Comparison of ENCODE assay signal across 33 cellular contexts in genomic region chr1:232893481-232894313, GRCh38. TPM values are rescaled to one million over a fixed set of nuclear protein-coding genes. Genes with fewer than 3 reads are reported as not detected.
DNase-seq lines count a peak whose midpoint lies in the region; FAIRE-seq and TF ChIP-seq lines count a peak whose summit lies in the region.
"Had no signal": no experiment of that assay in that cellular context is flagged by ENCODE, and none has a peak within 500 bp of the region (broad histone marks: within the 10 kb centered on the region; RNA-seq: fewer than 3 reads in every experiment).

No MANE protein-coding gene starts in this region.

- H3K4me1 ChIP-seq in BE2C (peaks cover 5% of the 10 kb centered on the region; the same call in 1 of the 2 replicates), uterus (no peaks in the 10 kb centered on the region)
- H3K4me1 ChIP-seq: Caco-2 had no signal

- H3K27ac ChIP-seq in uterus: no peak overlapping the region
- H3K27ac ChIP-seq: HL-60, SJSA1 had no signal

- intact Hi-C loops in uterus (cut with DNase I; ENCODE audit: low total_unique reads): no loop called here

- DNase-seq in BE2C: peak; percentile 34
- peak; percentile 65 for DNase-seq in RCC 7860 (ENCODE audit: low spot score)
- no peak for DNase-seq in chondrocyte (ENCODE audit: low spot score)
- DNase-seq in uterus: no peak
- DNase-seq in activated gamma-delta T cell (lab: John Stamatoyannopoulos, UW): no peak
- DNase-seq in ureter (ENCODE audit: low spot score): no peak
- DNase-seq in ecto neural progenitor cell (ENCODE audit: low spot score): no peak
- DNase-seq: AML-193; C1 segment of cervical spinal cord; Caco-2; CD8-positive, alpha-beta T cell; DMS 273 treated with DMSO at 0.1 percent for 48 hours; DMS79; GF-D8; HCEC 1CT; Karpas-422; NCI-H1105; NCI-H1436 treated with DMSO at 0.1 percent for 48 hours; NCI-H187 treated with DMSO at 0.1 percent for 48 hours; NCI-H2171 treated with DMSO at 0.1 percent for 48 hours; NCI-H345; NCI-H510A treated with DMSO at 0.1 percent for 48 hours; NCI-H82; NK-92 treated with Interleukin-12 subunit alpha and Interleukin-12 subunit beta, amount 100 ng/mL, for 24 hours; PC-3; Right ventricle myocardium superior; RPMI8226 had no signal

- H3K9me3 Mint-ChIP-seq in chondrocyte (ENCODE audit: low read depth): peaks cover 22% of the 10 kb centered on the region
- H3K9me3 Mint-ChIP-seq in nephron: peaks cover 18% of the 10 kb centered on the region

- TF ChIP-seq CTCF in BE2C (IDR thresholded peaks at IDR 0.05; ENCODE audit: low read depth, low read length) (no peak), chondrocyte (IDR thresholded peaks at IDR 0.05) (no peak), nephron (IDR thresholded peaks at IDR 0.05; ENCODE audit: unreplicated experiment in 3 of 3) (no peak), uterus (IDR thresholded peaks at IDR 0.05) (no peak)

- H3K27me3 Mint-ChIP-seq in chondrocyte (ENCODE audit: low read depth) (peaks cover 2% of the 10 kb centered on the region), nephron (ENCODE audit: low read depth) (peaks cover 6% of the 10 kb centered on the region)

- TF ChIP-seq POLR2A in uterus (IDR thresholded peaks at IDR 0.05): no peak

- H3K9me3 ChIP-seq in BE2C (peaks cover 6% of the 10 kb centered on the region), uterus (no peaks in the 10 kb centered on the region)
- H3K9me3 ChIP-seq: SJSA1 had no signal

- H3K4me3 ChIP-seq in BE2C (ENCODE audit: low read depth, low read length) (no peak overlapping the region), uterus (no peak overlapping the region)
- H3K4me3 ChIP-seq: SJSA1 had no signal

- H3K4me3 Mint-ChIP-seq in chondrocyte (ENCODE audit: unreplicated experiment): no peak overlapping the region
- no peak overlapping the region for H3K4me3 Mint-ChIP-seq in nephron
- H3K4me3 Mint-ChIP-seq: CD8-positive, alpha-beta T cell had no signal

- H3K27ac Mint-ChIP-seq in chondrocyte (ENCODE audit: unreplicated experiment): peak overlapping the region; percentile 12
- H3K27ac Mint-ChIP-seq in nephron: peak overlapping the region; percentile 53 to 84 (median 79)
- H3K27ac Mint-ChIP-seq: CD8-positive, alpha-beta T cell had no signal

- H3K4me1 Mint-ChIP-seq in chondrocyte (ENCODE audit: low read depth): peaks cover 24% of the 10 kb centered on the region
- H3K4me1 Mint-ChIP-seq in nephron: peaks cover 5% of the 10 kb centered on the region

- FAIRE-seq in RCC 7860 (lab: Jason Lieb, UNC): peak; percentile 87
- FAIRE-seq: A204.1, GM12891, H1 had no signal

- H3K36me3 Mint-ChIP-seq in chondrocyte (ENCODE audit: low read depth): no peaks in the 10 kb centered on the region
- H3K36me3 Mint-ChIP-seq in nephron (ENCODE audit: low read depth): no peaks in the 10 kb centered on the region
- H3K36me3 Mint-ChIP-seq: CD8-positive, alpha-beta T cell had no signal

- no peaks in the 10 kb centered on the region for H3K36me3 ChIP-seq in BE2C
- no peaks in the 10 kb centered on the region for H3K36me3 ChIP-seq in uterus
- H3K36me3 ChIP-seq: SJSA1 had no signal

- no peaks in the 10 kb centered on the region for H3K27me3 ChIP-seq in BE2C
- H3K27me3 ChIP-seq in uterus: no peaks in the 10 kb centered on the region
- H3K27me3 ChIP-seq: SJSA1 had no signal

RNA-seq across cellular contexts. Expression of gene NTPCR, which starts 56.7 kb away (rescaled TPM):
- polyA plus RNA-seq in BE2C (2012; ENCODE audit: insufficient read depth, insufficient read length, low read depth): 129 TPM
- 24.8 to 39.6 TPM (median 28.5 TPM) in 3 replicates for total RNA-seq in chondrocyte
- total RNA-seq in uterus: 10 to 100 TPM in 2 of 4 donors, 1 to 10 TPM in 2; 7.4 to 30.1 (median 17.1) TPM
- total RNA-seq in ureter: 49.0 TPM

Comparison
In these comparisons a context has a peak if more than half of its experiments do, and no peak if none do; other contexts are left out.
1. DNase-seq: peak in BE2C (single experiment) and RCC 7860 (single experiment); none in chondrocyte (single experiment), uterus (0 of 2), activated gamma-delta T cell (single experiment), ureter (single experiment) and ecto neural progenitor cell (single experiment).